Comparison of ENCODE assay signal across 1 cellular context in genomic region chr12:121712462-121713256, GRCh38.
TF ChIP-seq lines count a peak whose summit lies in the region.

TMEM120B (plus strand) TSS chr12:121712752; CDS start chr12:121712896, 144 bp downstream.

TF ChIP-seq in HEK293, 187 proteins besides CTCF, POLR2A, EP300 and RAD21 (continued from another document and continues in another):
- TF ChIP-seq ZNF26 (tag by site-specific recombination; IDR thresholded peaks at IDR 0.05) (no peak), REST (tag by site-specific recombination; IDR thresholded peaks at IDR 0.05) (no peak), ZNF626 (tag by site-specific recombination; IDR thresholded peaks at IDR 0.05) (no peak), ZNF549 (tag by site-specific recombination; IDR thresholded peaks at IDR 0.05) (no peak), ZNF624 (tag by site-specific recombination; IDR thresholded peaks at IDR 0.05) (no peak), ATF2 (tag by site-specific recombination; IDR thresholded peaks at IDR 0.05; ENCODE audit: low read depth) (no peak), ZNF792 (tag by site-specific recombination; IDR thresholded peaks at IDR 0.05) (no peak), ZNF223 (tag by site-specific recombination; IDR thresholded peaks at IDR 0.05) (no peak), PRDM6 (tag by site-specific recombination; IDR thresholded peaks at IDR 0.05) (no peak), ZNF660 (tag by site-specific recombination; IDR thresholded peaks at IDR 0.05) (no peak), ZNF341 (tag by site-specific recombination; IDR thresholded peaks at IDR 0.05; ENCODE audit: low read depth) (peak; percentile 30; the same call in 1 of the 2 replicates), ZNF560 (tag by site-specific recombination; IDR thresholded peaks at IDR 0.05; ENCODE audit: borderline replicate concordance) (no peak), ZNF645 (tag by site-specific recombination; IDR thresholded peaks at IDR 0.05) (no peak), ZNF16 (tag by site-specific recombination; IDR thresholded peaks at IDR 0.05; ENCODE audit: low read depth) (no peak), SETDB1 (IDR thresholded peaks at IDR 0.05; ENCODE audit: insufficient read length, low read length) (no peak), ZNF701 (tag by site-specific recombination; IDR thresholded peaks at IDR 0.05) (no peak), TCF7L2 (IDR thresholded peaks at IDR 0.05; ENCODE audit: borderline replicate concordance, low read depth, low read length) (no peak), ZNF558 (tag by site-specific recombination; IDR thresholded peaks at IDR 0.05) (no peak), KLF16 (tag by site-specific recombination; IDR thresholded peaks at IDR 0.05) (peak; percentile 86), ZNF416 (tag by site-specific recombination; IDR thresholded peaks at IDR 0.05) (no peak), ZNF629 (tag by site-specific recombination; IDR thresholded peaks at IDR 0.05) (no peak; the same call in 1 of the 2 replicates), ZSCAN18 (tag by site-specific recombination; IDR thresholded peaks at IDR 0.05) (no peak), PRDM4 (tag by site-specific recombination; IDR thresholded peaks at IDR 0.05) (no peak), ZNF623 (tag by site-specific recombination; IDR thresholded peaks at IDR 0.05) (no peak), ZNF174 (tag by site-specific recombination; IDR thresholded peaks at IDR 0.05) (no peak), ZNF24 (tag by site-specific recombination; IDR thresholded peaks at IDR 0.05) (no peak), ZNF248 (tag by site-specific recombination; IDR thresholded peaks at IDR 0.05) (no peak), ZNF121 (tag by site-specific recombination; IDR thresholded peaks at IDR 0.05) (0 out of 2 replicates have a peak, but pooled peaks have one; percentile 24), BCL6B (tag by site-specific recombination; IDR thresholded peaks at IDR 0.05) (no peak), PRDM1 (tag by site-specific recombination; IDR thresholded peaks at IDR 0.05) (no peak), ZNF830 (tag by site-specific recombination; IDR thresholded peaks at IDR 0.05; ENCODE audit: low read depth) (no peak), KLF7 (tag by site-specific recombination; IDR thresholded peaks at IDR 0.05; ENCODE audit: borderline replicate concordance) (0 out of 2 replicates have a peak, but pooled peaks have one; percentile 33), ZNF146 (tag by site-specific recombination; IDR thresholded peaks at IDR 0.05) (no peak), ZNF518A (tag by site-specific recombination; conservative IDR thresholded peaks at IDR 0.05; ENCODE audit: low read depth) (no peak), ZNF280C (tag by site-specific recombination; IDR thresholded peaks at IDR 0.05) (no peak), ZNF707 (tag by site-specific recombination; IDR thresholded peaks at IDR 0.05) (no peak)
